9 cellular contexts compared by ENCODE assay signal in the genomic region with DNA sequence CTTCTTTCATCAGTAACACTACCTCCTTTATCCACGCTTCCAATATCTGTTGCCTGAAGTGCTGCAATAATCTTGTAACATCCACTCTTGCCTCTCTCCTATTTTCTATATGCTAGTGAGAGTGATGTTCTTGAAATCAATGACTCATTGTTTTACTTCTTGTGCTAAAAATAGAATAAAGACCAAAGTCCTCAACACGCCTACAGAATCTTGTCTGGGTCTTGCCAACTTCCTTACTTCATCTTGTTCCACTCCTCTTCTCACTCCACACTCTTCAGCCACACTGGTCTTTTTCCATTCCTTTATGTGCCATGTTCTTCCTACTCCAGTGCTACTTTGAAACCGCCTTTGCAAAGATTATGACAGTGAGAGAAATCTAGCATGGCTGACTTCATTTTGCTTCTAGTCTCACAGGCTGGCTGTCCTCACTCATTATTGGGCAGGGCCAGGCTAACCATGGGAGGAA.
DNase-seq lines count a peak whose midpoint lies in the region; ATAC-seq, FAIRE-seq and TF ChIP-seq lines count a peak whose summit lies in the region.
"Had no signal": no experiment of that assay in that cellular context is flagged by ENCODE, and none has a peak within 500 bp of the region (broad histone marks: within the 10 kb centered on the region; RNA-seq: fewer than 3 reads in every experiment).

No MANE protein-coding gene starts in this region.

- H3K4me3 ChIP-seq in foreskin fibroblast (ENCODE audit: low read depth in 1 of 2, low read length in 2 of 2) = no peak overlapping the region

- FAIRE-seq in D721Med (lab: Jason Lieb, UNC) = no peak

- peak; percentile 46 for DNase-seq in EL
- peak; percentile 89 for DNase-seq in NOMO-1 treated with DMSO at 0.1 percent for 48 hours (lab: John Stamatoyannopoulos, UW; ENCODE audit: unreplicated experiment)
- DNase-seq in foreskin fibroblast = peak; percentile 39 to 66
- DNase-seq in D721Med (ENCODE audit: insufficient read length, low spot score) = no peak
- no peak for DNase-seq in GOT3 (lab: John Stamatoyannopoulos, UW)
- no peak for DNase-seq in NCI-H2107 (lab: John Stamatoyannopoulos, UW)
- DNase-seq: stimulated activated CD4-positive, alpha-beta T cell treated with anti-CD3 and anti-CD28 coated beads, Interleukin-2, amount 100 ng/mL, for 48 hours had no signal

- no peak for TF ChIP-seq CTCF in foreskin fibroblast (IDR thresholded peaks at IDR 0.05; ENCODE audit: low read depth, low read length)
- TF ChIP-seq CTCF in D721Med (IDR thresholded peaks at IDR 0.05; ENCODE audit: insufficient read depth, missing control alignments) = no peak

- peak; percentile 60 for ATAC-seq in GM21717 (IDR thresholded peaks at IDR 0.05; ENCODE audit: unreplicated experiment)
- no peak for ATAC-seq in GM21737 (IDR thresholded peaks at IDR 0.05; ENCODE audit: unreplicated experiment)

Comparison
In these comparisons a context has a peak if more than half of its experiments do, and no peak if none do; other contexts are left out.
1. DNase-seq: peak in EL (single experiment), NOMO-1 treated with DMSO at 0.1 percent for 48 hours (single experiment) and foreskin fibroblast (2 of 2); none in D721Med (single experiment), GOT3 (single experiment) and NCI-H2107 (single experiment).